9 cellular contexts compared by ENCODE assay signal in the genomic region with DNA sequence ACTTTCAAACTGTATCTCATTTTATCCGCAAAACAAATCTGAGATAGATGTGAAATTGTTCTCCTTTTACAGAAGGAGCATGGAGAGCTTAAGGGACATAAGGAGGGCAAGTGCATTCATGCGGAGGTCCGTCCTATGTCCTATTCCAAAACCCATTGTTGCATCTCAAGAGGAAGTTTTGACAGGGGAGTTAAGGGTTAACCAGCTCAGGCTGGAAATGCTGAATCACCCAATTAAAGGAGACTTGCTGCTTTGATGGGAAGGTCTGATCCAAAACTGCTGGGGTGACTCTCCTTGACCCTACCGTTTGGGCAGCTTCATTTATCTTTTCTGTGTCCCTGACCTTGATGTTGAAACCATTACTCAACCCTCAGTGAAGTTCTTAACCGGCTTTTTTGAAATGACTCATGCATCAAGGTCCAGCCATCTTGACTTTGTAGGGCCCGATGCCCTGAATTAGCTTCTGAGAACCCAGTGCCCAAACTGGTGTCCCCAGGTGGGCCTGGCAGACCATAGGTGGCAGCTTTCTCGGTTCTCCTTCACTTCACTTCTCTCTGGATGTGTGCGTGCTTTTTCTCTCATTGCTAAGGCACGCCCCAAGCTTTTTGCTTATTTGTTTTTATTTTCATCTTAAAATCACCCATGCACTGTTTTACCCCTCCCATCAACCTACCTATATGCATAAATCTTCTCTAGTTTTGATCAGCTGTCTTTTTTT. TPM values are rescaled to one million over a fixed set of nuclear protein-coding genes. Genes with fewer than 3 reads are reported as not detected.
A peak's percentile ranks its signal among the peaks of the same experiment; 100 is the strongest.
DNase-seq lines count a peak whose midpoint lies in the region; ATAC-seq lines count a peak whose summit lies in the region.
"Had no signal": no experiment of that assay in that cellular context is flagged by ENCODE, and none has a peak within 500 bp of the region (broad histone marks: within the 10 kb centered on the region; RNA-seq: fewer than 3 reads in every experiment).

No MANE protein-coding gene starts in this region.

- intact Hi-C loops in left ventricle myocardium superior (cut with micrococcal nuclease) (no loop called here), Right ventricle myocardium superior (cut with DNase I) (no loop called here)

- H3K4me3 ChIP-seq in HUES6 (ENCODE audit: low read depth, low read length): no peak overlapping the region
- no peak overlapping the region for H3K4me3 ChIP-seq in mucosa of rectum (ENCODE audit: low read length in 2 of 2)
- H3K4me3 ChIP-seq: BLaER1 had no signal

- H3K27ac ChIP-seq in HUES6 (ENCODE audit: low read depth, low read length) (peak overlapping the region; percentile 55; the same call in 1 of the 2 replicates), mucosa of rectum (ENCODE audit: low read depth in 2 of 2, low read length in 2 of 2) (peak overlapping the region; percentile 69)
- H3K27ac ChIP-seq: BLaER1 had no signal

- ATAC-seq in left ventricle myocardium superior (peak; percentile 24), Right ventricle myocardium superior (ENCODE audit: poor library complexity) (no peak)

- H3K4me1 ChIP-seq in HUES6 (ENCODE audit: control insufficient read depth, insufficient read depth, low read length): peaks cover 29% of the 10 kb centered on the region
- H3K4me1 ChIP-seq in mucosa of rectum (ENCODE audit: control insufficient read depth in 2 of 2, insufficient read depth in 2 of 2, low read length in 2 of 2): peaks cover 12 to 23% of the 10 kb centered on the region in 2 donors
- H3K4me1 ChIP-seq: BLaER1 had no signal

- H3K27me3 ChIP-seq in HUES6 (ENCODE audit: control insufficient read depth, insufficient read depth, low read length) (no peaks in the 10 kb centered on the region), mucosa of rectum (ENCODE audit: control insufficient read depth in 2 of 2, insufficient read depth in 2 of 2, low read length in 2 of 2) (no peaks in the 10 kb centered on the region)
- H3K27me3 ChIP-seq: BLaER1 had no signal

- DNase-seq in left ventricle myocardium superior (no peak), Right ventricle myocardium superior (no peak), amniotic stem cell (lab: John Stamatoyannopoulos, UW) (peak; percentile 4), NCI-H1092 (lab: John Stamatoyannopoulos, UW) (no peak), retina (no peak), NCI-H146 treated with DMSO at 0.1 percent for 48 hours (lab: John Stamatoyannopoulos, UW; ENCODE audit: unreplicated experiment) (no peak)

- no peaks in the 10 kb centered on the region; the same call in 1 of the 2 replicates for H3K36me3 ChIP-seq in HUES6 (ENCODE audit: control insufficient read depth, insufficient read depth, low read length)
- no peaks in the 10 kb centered on the region for H3K36me3 ChIP-seq in mucosa of rectum (ENCODE audit: control insufficient read depth in 2 of 2, insufficient read depth in 2 of 2, low read length in 2 of 2)
- H3K36me3 ChIP-seq: BLaER1 had no signal

- H3K9me3 ChIP-seq in HUES6 (ENCODE audit: control insufficient read depth, insufficient read depth, low read depth, low read length) (peaks cover 24% of the 10 kb centered on the region), mucosa of rectum (ENCODE audit: control insufficient read depth in 2 of 2, low read length in 2 of 2) (peaks cover 0 to 4% of the 10 kb centered on the region in 2 donors)

- H3K9ac ChIP-seq in HUES6 (ENCODE audit: low read length) (peak overlapping the region; percentile 25), mucosa of rectum (ENCODE audit: low read depth in 1 of 2, low read length in 2 of 2) (peak overlapping the region in 1 of 2 donors; percentile 30)
- H3K9ac ChIP-seq: BLaER1 had no signal

RNA-seq across cellular contexts. Expression of gene TXNDC2, which starts 15.9 kb away (rescaled TPM):
- total RNA-seq in left ventricle myocardium superior: not detected
- not detected for total RNA-seq in Right ventricle myocardium superior

RNA-seq across cellular contexts. Expression of gene VAPA, which starts 43.9 kb away (rescaled TPM):
- total RNA-seq in left ventricle myocardium superior (205 TPM), Right ventricle myocardium superior (189 TPM)
